Comparison of ENCODE assay signal across 22 cellular contexts in genomic region chr18:42578781-42579180, GRCh38.
DNase-seq lines count a peak whose midpoint lies in the region; ATAC-seq and TF ChIP-seq lines count a peak whose summit lies in the region.
"Had no signal": no experiment of that assay in that cellular context is flagged by ENCODE, and none has a peak within 500 bp of the region (broad histone marks: within the 10 kb centered on the region; RNA-seq: fewer than 3 reads in every experiment).

No MANE protein-coding gene starts in this region.

- peak overlapping the region; percentile 2 for H3K4me2 ChIP-seq in smooth muscle cell
- H3K4me2 ChIP-seq: neural progenitor cell had no signal

- H3K27ac ChIP-seq in brain microvascular endothelial cell (no peak overlapping the region), smooth muscle cell (ENCODE audit: low read depth) (no peak overlapping the region)
- H3K27ac ChIP-seq: colonic mucosa, neural progenitor cell, Peyer's patch, SJSA1, thoracic aorta had no signal

- H3K36me3 ChIP-seq in brain microvascular endothelial cell (replicated peaks) (no peaks in the 10 kb centered on the region), smooth muscle cell (ENCODE audit: low read depth) (no peaks in the 10 kb centered on the region)
- H3K36me3 ChIP-seq: colonic mucosa, neural progenitor cell, Peyer's patch, SJSA1, thoracic aorta had no signal

- no peak overlapping the region for H3K4me3 ChIP-seq in brain microvascular endothelial cell (ENCODE audit: low read depth, low read length)
- no peak overlapping the region for H3K4me3 ChIP-seq in fibroblast of villous mesenchyme (ENCODE audit: low read depth, low read length)
- no peak overlapping the region for H3K4me3 ChIP-seq in smooth muscle cell
- H3K4me3 ChIP-seq: colonic mucosa, mucosa of descending colon, neural progenitor cell, Peyer's patch, SJSA1, thoracic aorta had no signal

- no peak overlapping the region for H2AFZ ChIP-seq in smooth muscle cell (ENCODE audit: low read depth)
- H2AFZ ChIP-seq: neural progenitor cell had no signal

- DNase-seq in HT-29 (ENCODE audit: low spot score): peak; percentile 5
- peak; percentile 22 for DNase-seq in brain microvascular endothelial cell
- peak; percentile 55 for DNase-seq in fibroblast of villous mesenchyme (ENCODE audit: low read depth)
- DNase-seq in smooth muscle cell (lab: John Stamatoyannopoulos, UW; ENCODE audit: unreplicated experiment): no peak
- no peak for DNase-seq in activated T-cell treated with anti-CD3 and anti-CD28 coated beads, Interleukin-2, amount 50 U/mL, for 1 hour
- DNase-seq in KG1 (lab: John Stamatoyannopoulos, UW): no peak
- DNase-seq: activated CD4-positive, alpha-beta T cell treated with anti-CD3 and anti-CD28 coated beads for 4 hours; activated T-cell treated with anti-CD3 and anti-CD28 coated beads, Interleukin-2, amount 50 U/mL, for 72 hours; aorta; colonic mucosa; DMS79; endodermal cell; KBM-7; mucosa of descending colon; NCI-H1930; NK-92 treated with Interleukin-12 subunit alpha and Interleukin-12 subunit beta, amount 100 ng/mL, for 24 hours; Peyer's patch had no signal

- TF ChIP-seq CTCF in brain microvascular endothelial cell (IDR thresholded peaks at IDR 0.05; ENCODE audit: low read depth, low read length, missing control alignments): no peak
- no peak for TF ChIP-seq CTCF in fibroblast of villous mesenchyme (IDR thresholded peaks at IDR 0.05; ENCODE audit: insufficient read depth, low read depth, low read length)
- TF ChIP-seq CTCF in smooth muscle cell (IDR thresholded peaks at IDR 0.05; ENCODE audit: borderline replicate concordance, insufficient read depth, poor library complexity, severe bottlenecking): no peak

- no peaks in the 10 kb centered on the region for H4K20me1 ChIP-seq in smooth muscle cell (ENCODE audit: low read depth)

- no peak for ATAC-seq in HG03571 (IDR thresholded peaks at IDR 0.05; ENCODE audit: unreplicated experiment)
- ATAC-seq: activated T-cell treated with anti-CD3 and anti-CD28 coated beads, Interleukin-2, amount 50 U/mL, for 72 hours; mucosa of descending colon; stimulated activated memory B cell treated with anti-CD40 and anti-IgM and Interleukin-4, amounts not matched to agents 10 μg/mL and 1 μg/mL and 100 μg/mL, for 72 hours had no signal

- no peak overlapping the region for H3K9ac ChIP-seq in smooth muscle cell (ENCODE audit: low read depth)
- H3K9ac ChIP-seq: neural progenitor cell had no signal

- in situ Hi-C loops in brain microvascular endothelial cell (cut with HindIII; ENCODE audit: low pct_ligation_motif_present, low sequenced_read_pairs): no loop called here

- no peaks in the 10 kb centered on the region for H3K27me3 ChIP-seq in brain microvascular endothelial cell (replicated peaks)
- no peaks in the 10 kb centered on the region for H3K27me3 ChIP-seq in smooth muscle cell (ENCODE audit: low read depth)
- H3K27me3 ChIP-seq: colonic mucosa, neural progenitor cell, Peyer's patch, SJSA1 had no signal

- H3F3A ChIP-seq in smooth muscle cell (ENCODE audit: low read depth): no peaks in the 10 kb centered on the region

- no peaks in the 10 kb centered on the region for H3K9me3 ChIP-seq in smooth muscle cell (replicated peaks; ENCODE audit: low read depth)
- H3K9me3 ChIP-seq: colonic mucosa, mucosa of descending colon, Peyer's patch, SJSA1, thoracic aorta had no signal

- no peaks in the 10 kb centered on the region for H3K79me2 ChIP-seq in smooth muscle cell (ENCODE audit: low read depth)

- H3K4me1 ChIP-seq in smooth muscle cell (ENCODE audit: low read depth): no peaks in the 10 kb centered on the region
- H3K4me1 ChIP-seq: colonic mucosa, Peyer's patch, SJSA1 had no signal

Comparison
In these comparisons a context has a peak if more than half of its experiments do, and no peak if none do; other contexts are left out.
1. DNase-seq: peak in HT-29 (single experiment), brain microvascular endothelial cell (single experiment) and fibroblast of villous mesenchyme (single experiment); none in smooth muscle cell (single experiment), activated T-cell treated with anti-CD3 and anti-CD28 coated beads, Interleukin-2, amount 50 U/mL, for 1 hour (single experiment) and KG1 (single experiment).